Comparison of ENCODE assay signal across 8 cellular contexts in genomic region chr3:197664423-197665141, GRCh38.
DNase-seq lines count a peak whose midpoint lies in the region; ATAC-seq and TF ChIP-seq lines count a peak whose summit lies in the region.
"Not testable (repeated sequence)": the region's sequence is repeated elsewhere in the genome, so short reads cannot be mapped to it uniquely, and the experiment has no call there.

No MANE protein-coding gene starts in this region.

- not testable (repeated sequence) for H2AK5ac ChIP-seq in mesendoderm (ENCODE audit: low read length)

- not testable (repeated sequence) for H3K4me1 Mint-ChIP-seq in CD14-positive monocyte; effector memory CD8-positive, alpha-beta T cell (ENCODE audit: low read depth in 2 of 2)

- not testable (repeated sequence) for DNase-seq in CD14-positive monocyte (ENCODE audit: low spot score); Karpas-422; mesendoderm
- peak; percentile 34 for DNase-seq in activated T-cell treated with anti-CD3 and anti-CD28 coated beads for 48 hours (ENCODE audit: low read depth)
- peak; percentile 8 to 39 (median 10) for DNase-seq in effector memory CD8-positive, alpha-beta T cell
- DNase-seq in stimulated activated CD4-positive, alpha-beta T cell treated with anti-CD3 and anti-CD28 coated beads, Interleukin-4, amount 100 ng/mL, for 4 hours = peak; percentile 13 to 21

- peaks cover 14% of the 10 kb centered on the region for H3K4me1 ChIP-seq in Karpas-422 (ENCODE audit: low read length)
- not testable (repeated sequence) for H3K4me1 ChIP-seq in mesendoderm (ENCODE audit: control insufficient read depth, low read depth, low read length)

- no CpG with 5 or more reads among the region's 29 CpGs for WGBS in mesendoderm (ENCODE audit: extremely low coverage, insufficient coverage, low lambda C conversion rate)

- not testable (repeated sequence) for H4K5ac ChIP-seq in mesendoderm (ENCODE audit: low read length)

- not testable (repeated sequence) for H3K23ac ChIP-seq in mesendoderm (ENCODE audit: low read length)

- H3K9ac ChIP-seq in Karpas-422 (ENCODE audit: low read length) = peak overlapping the region; percentile 53; the same call in 1 of the 2 replicates
- not testable (repeated sequence) for H3K9ac ChIP-seq in mesendoderm (ENCODE audit: low read length)

- H3K9me3 ChIP-seq in Karpas-422 (ENCODE audit: low read length) = not testable (repeated sequence)

- not testable (repeated sequence) for H3K79me1 ChIP-seq in mesendoderm (ENCODE audit: low read length)

- H3K36me3 Mint-ChIP-seq in CD14-positive monocyte; effector memory CD8-positive, alpha-beta T cell (ENCODE audit: insufficient read depth): not testable (repeated sequence)

- H3K9me3 Mint-ChIP-seq in CD14-positive monocyte; effector memory CD8-positive, alpha-beta T cell: not testable (repeated sequence)

- not testable (repeated sequence) for H3K9me2 ChIP-seq in Karpas-422 (replicated peaks; ENCODE audit: insufficient read depth, low read length)

- peaks cover 4 to 11% (median 11%) of the 10 kb centered on the region in 3 donors for H3K27me3 Mint-ChIP-seq in CD14-positive monocyte (ENCODE audit: low read depth in 3 of 3)
- H3K27me3 Mint-ChIP-seq in effector memory CD8-positive, alpha-beta T cell = not testable (repeated sequence)

- intact Hi-C loops in CD14-positive monocyte (cut with micrococcal nuclease) = loop anchor here in 1 of 2 donors (5.0 kb wide), 1 partner anchor 67 kb away; no protein-coding TSS in a partner anchor

- peak overlapping the region; percentile 60 for H3K56ac ChIP-seq in mesendoderm (ENCODE audit: low read length)

- not testable (repeated sequence) for H2BK120ac ChIP-seq in mesendoderm (ENCODE audit: low read depth, low read length)

- H3K4me2 ChIP-seq in Karpas-422 (ENCODE audit: low read depth, low read length, poor library complexity, severe bottlenecking) = peak overlapping the region; percentile 65
- not testable (repeated sequence) for H3K4me2 ChIP-seq in mesendoderm (ENCODE audit: low read length)

- H2BK15ac ChIP-seq in mesendoderm (replicated peaks; ENCODE audit: low read depth) = not testable (repeated sequence)

- not testable (repeated sequence) for H3K27ac Mint-ChIP-seq in CD14-positive monocyte; effector memory CD8-positive, alpha-beta T cell

- not testable (repeated sequence) for H3K27me3 ChIP-seq in Karpas-422 (ENCODE audit: low read length); mesendoderm (ENCODE audit: insufficient read depth, low read length, poor library complexity)

- not testable (repeated sequence) for H3K79me2 ChIP-seq in Karpas-422 (ENCODE audit: low read length); mesendoderm (ENCODE audit: control insufficient read depth, insufficient read depth, low read length)

- H3K27ac ChIP-seq in Karpas-422 (ENCODE audit: low read length); mesendoderm (ENCODE audit: low read depth, low read length): not testable (repeated sequence)

- H3K18ac ChIP-seq in mesendoderm (ENCODE audit: low read length) = not testable (repeated sequence)

- ATAC-seq in GM19438 (IDR thresholded peaks at IDR 0.05; ENCODE audit: low read depth, unreplicated experiment) (peak; percentile 59), HG02938 (IDR thresholded peaks at IDR 0.05; ENCODE audit: unreplicated experiment) (peak; percentile 58)
- ATAC-seq in effector memory CD8-positive, alpha-beta T cell (replicated peaks) = peak; percentile 76

- peak overlapping the region; percentile 60; the same call in 1 of the 2 replicates for H3K4me3 ChIP-seq in Karpas-422 (ENCODE audit: low read length)
- H3K4me3 ChIP-seq in mesendoderm (ENCODE audit: low read length) = not testable (repeated sequence)

- H3K36me3 ChIP-seq in Karpas-422 (ENCODE audit: insufficient read depth, low read length); mesendoderm (ENCODE audit: control insufficient read depth, insufficient read depth, low read length): not testable (repeated sequence)

- not testable (repeated sequence) for H2BK5ac ChIP-seq in mesendoderm (ENCODE audit: low read length)

- H2AFZ ChIP-seq in Karpas-422 (ENCODE audit: low read length) = not testable (repeated sequence)

- H4K20me1 ChIP-seq in Karpas-422 (ENCODE audit: insufficient read depth, low read depth, low read length) = not testable (repeated sequence)

- peak overlapping the region; percentile 48 to 57 for H3K4me3 Mint-ChIP-seq in CD14-positive monocyte
- H3K4me3 Mint-ChIP-seq in effector memory CD8-positive, alpha-beta T cell = peak overlapping the region in 1 of 2 donors; percentile 50

- not testable (repeated sequence) for H3K4ac ChIP-seq in mesendoderm (ENCODE audit: low read depth, low read length)

- H4K8ac ChIP-seq in mesendoderm (ENCODE audit: low read depth, low read length) = not testable (repeated sequence)

- peak; percentile 16 for TF ChIP-seq CTCF in CD14-positive monocyte (IDR thresholded peaks at IDR 0.05)
